In the genomic region with DNA sequence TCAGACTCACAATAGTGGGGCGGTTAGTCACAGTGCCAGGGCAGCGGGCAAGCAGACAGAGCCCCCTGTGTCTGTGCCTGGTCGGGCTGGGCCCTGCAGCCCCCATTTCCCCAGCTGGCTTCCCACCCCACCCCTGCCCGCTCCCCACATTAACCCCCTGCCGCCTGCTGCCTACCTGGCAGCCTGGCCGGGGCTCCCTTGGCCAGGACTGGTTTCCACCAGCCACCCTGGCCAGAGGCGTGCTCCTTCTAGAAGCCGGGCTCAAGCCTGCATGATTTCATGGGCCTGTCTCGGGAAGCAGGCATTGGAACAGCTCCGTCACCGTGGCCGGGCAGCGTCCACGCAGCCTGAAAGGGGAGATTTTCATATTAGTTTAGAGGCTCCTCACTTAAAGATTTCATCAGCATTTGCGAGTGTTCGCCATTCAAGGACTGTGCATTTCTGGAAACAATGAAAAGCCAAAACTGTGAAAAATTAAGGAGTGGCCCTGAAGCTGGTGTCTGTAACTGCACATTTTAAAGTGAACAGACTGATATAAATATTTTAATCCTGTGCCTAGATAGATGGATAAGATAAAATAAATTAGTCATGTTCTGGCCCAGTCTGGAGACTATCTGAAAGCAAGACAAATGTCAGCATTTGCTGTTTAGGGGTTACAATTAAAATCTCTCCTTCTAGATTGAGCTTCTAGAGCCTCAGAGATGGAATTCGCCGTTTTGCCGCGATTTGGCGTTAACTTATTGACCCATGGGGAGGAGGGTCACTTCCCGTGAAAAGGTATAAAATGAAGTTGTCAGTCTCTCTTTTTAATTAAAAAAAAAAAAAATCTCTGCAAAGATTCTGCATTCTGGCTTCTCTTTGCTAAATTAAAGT, we compare ENCODE assay signal across 9 cellular contexts.
DNase-seq lines count a peak whose midpoint lies in the region; ATAC-seq lines count a peak whose summit lies in the region.
"Had no signal": no experiment of that assay in that cellular context is flagged by ENCODE, and none has a peak within 500 bp of the region (broad histone marks: within the 10 kb centered on the region; RNA-seq: fewer than 3 reads in every experiment).

No MANE protein-coding gene starts in this region.

- DNase-seq in NCI-H1694 treated with DMSO at 0.1 percent for 48 hours (lab: John Stamatoyannopoulos, UW), result peak; percentile 47
- DNase-seq in NCI-H1694 (lab: John Stamatoyannopoulos, UW), result no peak
- peak; percentile 58 for DNase-seq in inferior parietal cortex (ENCODE audit: extremely low spot score)
- DNase-seq in substantia nigra (lab: John Stamatoyannopoulos, UW), result peak in 43 of 49 donors; percentile 71 to 96 (median 90)
- DNase-seq in amniotic stem cell (lab: John Stamatoyannopoulos, UW), result no peak

- peaks cover 13% of the 10 kb centered on the region for H3K36me3 Mint-ChIP-seq in activated T-helper 17 cell treated with anti-CD3 and anti-CD28 coated beads, Interleukin-2, amount 50 U/mL, for 72 hours (ENCODE audit: low read depth)

- no peaks in the 10 kb centered on the region for H3K27me3 Mint-ChIP-seq in activated T-helper 17 cell treated with anti-CD3 and anti-CD28 coated beads, Interleukin-2, amount 50 U/mL, for 72 hours

- H3K27ac ChIP-seq in substantia nigra (ENCODE audit: low read depth, low read length, poor library complexity, severe bottlenecking), result peak overlapping the region; percentile 100

- peak overlapping the region; percentile 95 for H3K4me3 Mint-ChIP-seq in activated T-helper 17 cell treated with anti-CD3 and anti-CD28 coated beads, Interleukin-2, amount 50 U/mL, for 72 hours

- H3K9me3 Mint-ChIP-seq in activated T-helper 17 cell treated with anti-CD3 and anti-CD28 coated beads, Interleukin-2, amount 50 U/mL, for 72 hours, result no peaks in the 10 kb centered on the region
- H3K9me3 Mint-ChIP-seq: dendritic cell treated with granulocyte-macrophage colony-stimulating factor and Interleukin-4, amounts not matched to agents 40 ng/mL and 50 ng/mL, for 4 days had no signal

- ATAC-seq in activated T-helper 17 cell treated with anti-CD3 and anti-CD28 coated beads, Interleukin-2, amount 50 U/mL, for 72 hours (replicated peaks), result no peak
- ATAC-seq in GM21576 (IDR thresholded peaks at IDR 0.05; ENCODE audit: unreplicated experiment) (no peak), HG03045 (IDR thresholded peaks at IDR 0.05; ENCODE audit: unreplicated experiment) (no peak)

- H3K4me1 Mint-ChIP-seq in activated T-helper 17 cell treated with anti-CD3 and anti-CD28 coated beads, Interleukin-2, amount 50 U/mL, for 72 hours, result peaks cover 11% of the 10 kb centered on the region

- peak overlapping the region; percentile 83 for H3K27ac Mint-ChIP-seq in activated T-helper 17 cell treated with anti-CD3 and anti-CD28 coated beads, Interleukin-2, amount 50 U/mL, for 72 hours

Comparison
In these comparisons a context has a peak if more than half of its experiments do, and no peak if none do; other contexts are left out.
1. DNase-seq: peak in NCI-H1694 treated with DMSO at 0.1 percent for 48 hours (single experiment), inferior parietal cortex (single experiment) and substantia nigra (43 of 49); none in NCI-H1694 (single experiment) and amniotic stem cell (single experiment).